Comparison of ENCODE assay signal across 9 cellular contexts in the genomic region with DNA sequence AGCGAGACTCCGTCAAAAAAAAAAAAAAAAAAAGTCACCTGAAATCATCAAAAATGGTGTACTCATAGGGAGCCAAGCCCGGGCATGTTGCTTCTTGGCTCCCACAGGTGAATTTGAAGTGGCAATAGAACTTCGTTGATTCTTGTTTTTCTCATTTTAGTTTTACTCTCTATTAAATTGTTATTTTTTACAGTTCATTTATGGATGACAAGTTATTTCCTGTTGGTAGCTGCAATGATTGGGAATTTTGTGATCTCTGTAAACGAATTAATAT. TPM values are rescaled to one million over a fixed set of nuclear protein-coding genes. Genes with fewer than 3 reads are reported as not detected.
DNase-seq lines count a peak whose midpoint lies in the region; ATAC-seq and TF ChIP-seq lines count a peak whose summit lies in the region.
"Had no signal": no experiment of that assay in that cellular context is flagged by ENCODE, and none has a peak within 500 bp of the region (broad histone marks: within the 10 kb centered on the region; RNA-seq: fewer than 3 reads in every experiment).

No MANE protein-coding gene starts in this region.

- peaks cover 21% of the 10 kb centered on the region for H3K4me1 ChIP-seq in iPS-20b (ENCODE audit: insufficient read depth, low read length)
- H3K4me1 ChIP-seq in thoracic aorta (ENCODE audit: control insufficient read depth in 1 of 2, low read depth in 2 of 2) = peaks cover 20 to 52% of the 10 kb centered on the region in 2 donors

- TF ChIP-seq CTCF in thoracic aorta (IDR thresholded peaks at IDR 0.05) = no peak

- no peaks in the 10 kb centered on the region for H3K27me3 ChIP-seq in iPS-20b (ENCODE audit: insufficient read depth, low read length)
- no peaks in the 10 kb centered on the region for H3K27me3 ChIP-seq in thoracic aorta (replicated peaks; ENCODE audit: insufficient read depth)

- peak overlapping the region; percentile 85; the same call in 1 of the 2 replicates for H3K9ac ChIP-seq in iPS-20b (ENCODE audit: low read depth, low read length)

- peaks cover 7% of the 10 kb centered on the region for H3K36me3 Mint-ChIP-seq in activated T-cell treated with anti-CD3 and anti-CD28 coated beads, Interleukin-2, amount 50 U/mL, for 4 hours (ENCODE audit: insufficient read depth)
- H3K36me3 Mint-ChIP-seq in activated CD4-positive, alpha-beta memory T cell treated with anti-CD3 and anti-CD28 coated beads, Interleukin-2, amount 10 ng/mL, durations not matched to agents 7 days and 5 days (ENCODE audit: low read depth) = peaks cover 16% of the 10 kb centered on the region

- no peaks in the 10 kb centered on the region for H3K27me3 Mint-ChIP-seq in activated T-cell treated with anti-CD3 and anti-CD28 coated beads, Interleukin-2, amount 50 U/mL, for 4 hours (ENCODE audit: low read depth)
- no peaks in the 10 kb centered on the region for H3K27me3 Mint-ChIP-seq in activated CD4-positive, alpha-beta memory T cell treated with anti-CD3 and anti-CD28 coated beads, Interleukin-2, amount 10 ng/mL, durations not matched to agents 7 days and 5 days

- CTCF ChIA-PET in activated CD4-positive, alpha-beta memory T cell treated with anti-CD3 and anti-CD28 coated beads, Interleukin-2, amount 10 ng/mL, durations not matched to agents 7 days and 5 days (lab: Charles Lee) = interaction anchor here (0.6 to 6.3 kb wide), 13 partner anchors 11 to 1438 kb away, joined by 3 to 101 read pairs (median 4); partner anchors contain the start of genes ITPR2, MED21 and STK38L

- peaks cover 48% of the 10 kb centered on the region for H3K4me1 Mint-ChIP-seq in activated T-cell treated with anti-CD3 and anti-CD28 coated beads, Interleukin-2, amount 50 U/mL, for 4 hours (ENCODE audit: low read depth)
- peaks cover 65% of the 10 kb centered on the region for H3K4me1 Mint-ChIP-seq in activated CD4-positive, alpha-beta memory T cell treated with anti-CD3 and anti-CD28 coated beads, Interleukin-2, amount 10 ng/mL, durations not matched to agents 7 days and 5 days

- H3K9me3 ChIP-seq in iPS-20b (ENCODE audit: insufficient read depth, low read depth, low read length) (no peaks in the 10 kb centered on the region), thoracic aorta (no peaks in the 10 kb centered on the region)

- H3K4me3 ChIP-seq in iPS-20b (ENCODE audit: low read length) = peak overlapping the region; percentile 94
- peak overlapping the region; percentile 90 for H3K4me3 ChIP-seq in thoracic aorta

- H3K9me3 Mint-ChIP-seq in activated T-cell treated with anti-CD3 and anti-CD28 coated beads, Interleukin-2, amount 50 U/mL, for 4 hours = no peaks in the 10 kb centered on the region
- H3K9me3 Mint-ChIP-seq in activated CD4-positive, alpha-beta memory T cell treated with anti-CD3 and anti-CD28 coated beads, Interleukin-2, amount 10 ng/mL, durations not matched to agents 7 days and 5 days = no peaks in the 10 kb centered on the region

- H3K36me3 ChIP-seq in iPS-20b (ENCODE audit: insufficient read depth, low read depth, low read length) (no peaks in the 10 kb centered on the region), thoracic aorta (no peaks in the 10 kb centered on the region)

- DNase-seq in activated T-cell treated with anti-CD3 and anti-CD28 coated beads, Interleukin-2, amount 50 U/mL, for 4 hours = no peak
- no peak for DNase-seq in activated T-cell treated with anti-CD3 and anti-CD28 coated beads for 4 hours
- DNase-seq in activated CD4-positive, alpha-beta memory T cell treated with anti-CD3 and anti-CD28 coated beads, Interleukin-2, amount 10 ng/mL, durations not matched to agents 7 days and 5 days = no peak
- no peak for DNase-seq in thoracic aorta (ENCODE audit: low spot score)
- DNase-seq in activated gamma-delta T cell (lab: John Stamatoyannopoulos, UW) = no peak
- DNase-seq in NCI-H2227 (lab: John Stamatoyannopoulos, UW; ENCODE audit: unreplicated experiment) = no peak
- DNase-seq: NCI-H345 had no signal

- POLR2A ChIA-PET in activated CD4-positive, alpha-beta memory T cell treated with anti-CD3 and anti-CD28 coated beads, Interleukin-2, amount 10 ng/mL, durations not matched to agents 7 days and 5 days (lab: Charles Lee) = interaction anchor here (1.0 to 4.5 kb wide), 9 partner anchors 10 to 180 kb away, joined by 3 to 24 read pairs (median 6); partner anchors contain the start of genes FGFR1OP2, INTS13, ITPR2 and MED21

- no peak for ATAC-seq in activated T-cell treated with anti-CD3 and anti-CD28 coated beads, Interleukin-2, amount 50 U/mL, for 4 hours
- ATAC-seq in thoracic aorta (ENCODE audit: insufficient number of reproducible peaks, low FRiP score, low read depth) (no peak), GM19023 (IDR thresholded peaks at IDR 0.05; ENCODE audit: unreplicated experiment) (no peak)

- peak overlapping the region; percentile 90 for H3K4me3 Mint-ChIP-seq in activated T-cell treated with anti-CD3 and anti-CD28 coated beads, Interleukin-2, amount 50 U/mL, for 4 hours
- H3K4me3 Mint-ChIP-seq in activated CD4-positive, alpha-beta memory T cell treated with anti-CD3 and anti-CD28 coated beads, Interleukin-2, amount 10 ng/mL, durations not matched to agents 7 days and 5 days = peak overlapping the region; percentile 90

- H3K27ac ChIP-seq in iPS-20b (ENCODE audit: low read length) (no peak overlapping the region), thoracic aorta (peak overlapping the region; percentile 28 to 88)

- no peak overlapping the region for H3K27ac Mint-ChIP-seq in activated CD4-positive, alpha-beta memory T cell treated with anti-CD3 and anti-CD28 coated beads, Interleukin-2, amount 10 ng/mL, durations not matched to agents 7 days and 5 days

RNA-seq across cellular contexts. Expression of gene TM7SF3, which starts 1.3 kb away (rescaled TPM):
- 10 to 100 TPM; 21.1 to 22.9 (median 21.6) TPM for total RNA-seq in activated T-cell treated with anti-CD3 and anti-CD28 coated beads, Interleukin-2, amount 50 U/mL, for 4 hours
- total RNA-seq in activated CD4-positive, alpha-beta memory T cell treated with anti-CD3 and anti-CD28 coated beads, Interleukin-2, amount 10 ng/mL, durations not matched to agents 7 days and 5 days = 10 to 100 TPM; 33.6 to 35.7 TPM
- total RNA-seq in thoracic aorta = 100 to 1,000 TPM; 112 to 128 TPM

RNA-seq across cellular contexts. Expression of gene MED21, which starts 9.4 kb away (rescaled TPM):
- 10 to 100 TPM; 22.5 to 28.9 (median 26.3) TPM for total RNA-seq in activated T-cell treated with anti-CD3 and anti-CD28 coated beads, Interleukin-2, amount 50 U/mL, for 4 hours
- 10 to 100 TPM; 40.1 to 41.1 TPM for total RNA-seq in activated CD4-positive, alpha-beta memory T cell treated with anti-CD3 and anti-CD28 coated beads, Interleukin-2, amount 10 ng/mL, durations not matched to agents 7 days and 5 days
- 10 to 100 TPM; 30.1 to 49.0 TPM for total RNA-seq in thoracic aorta
